In genomic region chr20:62501801-62502495, GRCh38 we compare ENCODE assay signal across 7 cellular contexts. TPM values are rescaled to one million over a fixed set of nuclear protein-coding genes. Genes with fewer than 3 reads are reported as not detected.
DNase-seq lines count a peak whose midpoint lies in the region; ATAC-seq and TF ChIP-seq lines count a peak whose summit lies in the region.

No MANE protein-coding gene starts in this region.

- intact Hi-C loops in adrenal gland (cut with DNase I) = loop anchor here (2.0 to 5.0 kb wide), 2 partner anchors 115 kb away; no protein-coding TSS in a partner anchor

- peaks cover 0 to 2% of the 10 kb centered on the region in 2 donors for H3K4me1 ChIP-seq in adrenal gland (replicated peaks in 1 of 2)

- peak; percentile 40 for DNase-seq in activated CD4-positive, alpha-beta T cell treated with anti-CD3 and anti-CD28 coated beads, Interleukin-2, amount 50 U/mL, for 1 hour
- DNase-seq in fibroblast of the aortic adventitia (ENCODE audit: low read depth) (peak; percentile 64), NCI-H187 treated with DMSO at 0.1 percent for 48 hours (lab: John Stamatoyannopoulos, UW) (no peak), adrenal gland (no peak)
- peak; percentile 46 to 82 for DNase-seq in stimulated activated CD8-positive, alpha-beta memory T cell treated with anti-CD3 and anti-CD28 coated beads, Interleukin-7, amount 100 ng/mL, for 48 hours (ENCODE audit: extremely low read depth in 1 of 2, low read depth in 1 of 2)

- H3K27ac ChIP-seq in adrenal gland = no peak overlapping the region

- H3K4me3 ChIP-seq in fibroblast of the aortic adventitia (ENCODE audit: low read depth, low read length) = no peak overlapping the region
- H3K4me3 ChIP-seq in adrenal gland = no peak overlapping the region

- no peaks in the 10 kb centered on the region for H3K9me3 ChIP-seq in adrenal gland (replicated peaks in 1 of 3)

- peak; percentile 73 for ATAC-seq in GM19395 (IDR thresholded peaks at IDR 0.05; ENCODE audit: unreplicated experiment)
- peak; percentile 43 for ATAC-seq in HG03442 (IDR thresholded peaks at IDR 0.05; ENCODE audit: unreplicated experiment)

- WGBS in adrenal gland, 4 donors = 63 to 82% (median 79%) methylated on average over 9 to 13 of the region's 13 CpGs

- TF ChIP-seq POLR2A in adrenal gland (IDR thresholded peaks at IDR 0.05) = no peak

- TF ChIP-seq CTCF in fibroblast of the aortic adventitia (IDR thresholded peaks at IDR 0.05; ENCODE audit: insufficient read depth, low read length) = no peak
- no peak for TF ChIP-seq CTCF in adrenal gland (IDR thresholded peaks at IDR 0.05)

- no peaks in the 10 kb centered on the region for H3K36me3 ChIP-seq in adrenal gland (replicated peaks in 1 of 2)

- no peaks in the 10 kb centered on the region for H3K27me3 ChIP-seq in adrenal gland

RNA-seq across cellular contexts. Expression of gene GATA5, which starts 26.2 kb away (rescaled TPM):
- total RNA-seq in fibroblast of the aortic adventitia (ENCODE audit: low replicate concordance) (0.08 TPM in 1 of 2 replicates, not detected in the other), adrenal gland (10 to 100 TPM in 1 of 8 donors, 1 to 10 TPM in 7; 4.8 to 12.0 (median 6.3) TPM)
- 1 to 10 TPM in 2 of 3 donors, under 1 TPM in 1; 0.68 to 1.9 (median 1.8) TPM for polyA plus RNA-seq in adrenal gland

Comparison
In these comparisons a context has a peak if more than half of its experiments do, and no peak if none do; other contexts are left out.
1. DNase-seq: peak in activated CD4-positive, alpha-beta T cell treated with anti-CD3 and anti-CD28 coated beads, Interleukin-2, amount 50 U/mL, for 1 hour (single experiment), fibroblast of the aortic adventitia (single experiment) and stimulated activated CD8-positive, alpha-beta memory T cell treated with anti-CD3 and anti-CD28 coated beads, Interleukin-7, amount 100 ng/mL, for 48 hours (2 of 2); none in NCI-H187 treated with DMSO at 0.1 percent for 48 hours (single experiment) and adrenal gland (0 of 7).